10 cellular contexts compared by ENCODE assay signal in genomic region chr11:71639520-71639849, GRCh38. TPM values are rescaled to one million over a fixed set of nuclear protein-coding genes. Genes with fewer than 3 reads are reported as not detected.
A peak's percentile ranks its signal among the peaks of the same experiment; 100 is the strongest.
DNase-seq lines count a peak whose midpoint lies in the region; ATAC-seq and TF ChIP-seq lines count a peak whose summit lies in the region.
"Not testable (repeated sequence)": the region's sequence is repeated elsewhere in the genome, so short reads cannot be mapped to it uniquely, and the experiment has no call there.
"Had no signal": no experiment of that assay in that cellular context is flagged by ENCODE, and none has a peak within 500 bp of the region (broad histone marks: within the 10 kb centered on the region; RNA-seq: fewer than 3 reads in every experiment).

No MANE protein-coding gene starts in this region.

- not testable (repeated sequence) for TF ChIP-seq CTCF in Calu3 (IDR thresholded peaks at IDR 0.05; ENCODE audit: unreplicated experiment); astrocyte of the cerebellum (IDR thresholded peaks at IDR 0.05; ENCODE audit: low read depth, low read length, missing control alignments)
- TF ChIP-seq CTCF in PC-3 (conservative IDR thresholded peaks at IDR 0.05; ENCODE audit: low read depth, low read length): peak; percentile 6; the same call in 1 of the 2 replicates

- H3K9me3 Mint-ChIP-seq in Calu3 (ENCODE audit: low read depth, unreplicated experiment): not testable (repeated sequence)

- H3K9me3 ChIP-seq in HUES6 (ENCODE audit: control insufficient read depth, insufficient read depth, low read depth, low read length); PC-3 (ENCODE audit: low read length); esophagus (ENCODE audit: control insufficient read depth in 2 of 2, insufficient read depth in 1 of 2, low read depth in 1 of 2, low read length in 1 of 2); trophoblast cell (ENCODE audit: insufficient read depth, low read depth, low read length): not testable (repeated sequence)

- not testable (repeated sequence) for H3K27ac Mint-ChIP-seq in Calu3 (ENCODE audit: unreplicated experiment)

- not testable (repeated sequence) for H3K14ac ChIP-seq in trophoblast cell (ENCODE audit: low read length)

- H4K12ac ChIP-seq in trophoblast cell (ENCODE audit: low read depth, low read length): not testable (repeated sequence)

- peak overlapping the region; percentile 87 for H2AFZ ChIP-seq in PC-3 (ENCODE audit: low read length)
- not testable (repeated sequence) for H2AFZ ChIP-seq in trophoblast cell (ENCODE audit: insufficient read depth, low read length, poor library complexity)

- H4K20me1 ChIP-seq in PC-3 (ENCODE audit: low read length): not testable (repeated sequence)

- H3K79me1 ChIP-seq in trophoblast cell (ENCODE audit: low read length): not testable (repeated sequence)

- H3K27me3 Mint-ChIP-seq in Calu3 (ENCODE audit: unreplicated experiment): peaks cover 84% of the 10 kb centered on the region

- not testable (repeated sequence) for H4K8ac ChIP-seq in trophoblast cell (ENCODE audit: low read depth, low read length)

- H3F3A ChIP-seq in PC-3 (ENCODE audit: low read length, unreplicated experiment): not testable (repeated sequence)

- not testable (repeated sequence) for BruUV-seq in Calu3 (replicated peaks; lab: Mats Ljungman, UMichigan); PC-3 (replicated peaks; lab: Mats Ljungman, UMichigan)

- intact Hi-C loops in Calu3 (cut with micrococcal nuclease; ENCODE audit: unreplicated experiment); PC-3 (cut with micrococcal nuclease): not testable (repeated sequence)

- H3K9me2 ChIP-seq in PC-3 (replicated peaks; ENCODE audit: low read length): not testable (repeated sequence)

- not testable (repeated sequence) for H2BK12ac ChIP-seq in trophoblast cell (ENCODE audit: low read length)

- DNase-seq in Calu3; PC-3; astrocyte of the cerebellum (ENCODE audit: low read depth): not testable (repeated sequence)
- peak; percentile 68 for DNase-seq in islet precursor cell
- DNase-seq in trophoblast cell: peak in 1 of 2 donors; percentile 38

- H3K4me2 ChIP-seq in PC-3 (ENCODE audit: low read length) (peak overlapping the region; percentile 87), trophoblast cell (ENCODE audit: low read length) (peak overlapping the region; percentile 63)

- not testable (repeated sequence) for H2BK5ac ChIP-seq in trophoblast cell (ENCODE audit: low read depth, low read length, poor library complexity)

- not testable (repeated sequence) for H3K27ac ChIP-seq in HUES6 (ENCODE audit: low read depth, low read length); PC-3 (ENCODE audit: low read length); esophagus (ENCODE audit: low read depth in 2 of 2, low read length in 1 of 2); trophoblast cell (ENCODE audit: low read depth, low read length); urinary bladder (ENCODE audit: low read depth)

- CTCF ChIA-PET in Calu3 (lab: Charles Lee): interaction anchor here (0.8 kb wide), 1 partner anchor 808 kb away, joined by 6 read pairs; no protein-coding TSS in a partner anchor
- CTCF ChIA-PET in PC-3 (lab: Charles Lee): not testable (repeated sequence)

- H2BK120ac ChIP-seq in trophoblast cell (ENCODE audit: insufficient read depth, low read length, poor library complexity): not testable (repeated sequence)

- not testable (repeated sequence) for H3K4me1 Mint-ChIP-seq in Calu3 (ENCODE audit: low read depth, unreplicated experiment)

- H3K36me3 ChIP-seq in HUES6 (ENCODE audit: control insufficient read depth, insufficient read depth, low read length); PC-3 (ENCODE audit: low read depth, low read length); esophagus (ENCODE audit: control insufficient read depth in 2 of 2, insufficient read depth in 2 of 2, low read length in 1 of 2); trophoblast cell (ENCODE audit: control insufficient read depth in 1 of 2, insufficient read depth in 2 of 2, low read length in 2 of 2); urinary bladder (ENCODE audit: insufficient read depth): not testable (repeated sequence)

- H3K27me3 ChIP-seq in HUES6 (ENCODE audit: control insufficient read depth, insufficient read depth, low read length): peaks cover 24% of the 10 kb centered on the region
- not testable (repeated sequence) for H3K27me3 ChIP-seq in PC-3 (ENCODE audit: low read length); esophagus (ENCODE audit: control insufficient read depth in 1 of 2, insufficient read depth in 2 of 2, low read length in 2 of 2); trophoblast cell (ENCODE audit: insufficient read depth, low read length)

- H3K36me3 Mint-ChIP-seq in Calu3 (ENCODE audit: insufficient read depth, unreplicated experiment): not testable (repeated sequence)

- not testable (repeated sequence) for H3K79me2 ChIP-seq in PC-3 (ENCODE audit: low read length); trophoblast cell (ENCODE audit: control insufficient read depth, insufficient read depth, low read length, poor library complexity)

- not testable (repeated sequence) for H3K23ac ChIP-seq in trophoblast cell (ENCODE audit: low read length)

- WGBS in esophagus, 2 donors: 1 to 2% methylated on average over 23 to 32 of the region's 32 CpGs
- no CpG with 5 or more reads among the region's 32 CpGs for WGBS in trophoblast cell (ENCODE audit: extremely low coverage, insufficient coverage, insufficient read length)
- under 1% methylated on average over 31 of the region's 32 CpGs for WGBS in urinary bladder

- peak overlapping the region; percentile 78 for H3K9ac ChIP-seq in HUES6 (ENCODE audit: low read length)
- not testable (repeated sequence) for H3K9ac ChIP-seq in PC-3 (ENCODE audit: low read length); trophoblast cell (ENCODE audit: low read length)

- H2AK5ac ChIP-seq in trophoblast cell (ENCODE audit: low read length): not testable (repeated sequence)

- not testable (repeated sequence) for H3K18ac ChIP-seq in trophoblast cell (ENCODE audit: low read length)

- H3K4me3 Mint-ChIP-seq in Calu3 (ENCODE audit: low read depth, unreplicated experiment): peak overlapping the region; percentile 60

- not testable (repeated sequence) for H3K4ac ChIP-seq in trophoblast cell (ENCODE audit: low read depth, low read length)

- peak overlapping the region; percentile 67 for H3K4me3 ChIP-seq in HUES6 (ENCODE audit: low read depth, low read length)
- peak overlapping the region; percentile 64 for H3K4me3 ChIP-seq in PC-3 (ENCODE audit: low read length)
- peak overlapping the region; percentile 24 for H3K4me3 ChIP-seq in astrocyte of the cerebellum (ENCODE audit: low read depth, low read length)
- peak overlapping the region; percentile 18 to 43 for H3K4me3 ChIP-seq in esophagus (ENCODE audit: low read depth in 1 of 2, low read length in 2 of 2)
- peak overlapping the region; percentile 37 for H3K4me3 ChIP-seq in trophoblast cell (ENCODE audit: low read depth, low read length)
- peak overlapping the region; percentile 15 for H3K4me3 ChIP-seq in urinary bladder (ENCODE audit: low read depth, low read length)

- in situ Hi-C loops in astrocyte of the cerebellum (cut with HindIII; ENCODE audit: low sequenced_read_pairs): not testable (repeated sequence)

- not testable (repeated sequence) for ATAC-seq in PC-3

- H4K91ac ChIP-seq in trophoblast cell (ENCODE audit: low read depth, low read length): not testable (repeated sequence)

- POLR2A ChIA-PET in PC-3 (lab: Charles Lee; ENCODE audit: unreplicated experiment): not testable (repeated sequence)

- H3K4me1 ChIP-seq in HUES6 (ENCODE audit: control insufficient read depth, insufficient read depth, low read length); PC-3 (ENCODE audit: insufficient read depth, low read length); esophagus (ENCODE audit: control insufficient read depth in 2 of 2, insufficient read depth in 2 of 2, low read length in 1 of 2); trophoblast cell (ENCODE audit: control insufficient read depth in 1 of 2, insufficient read depth in 2 of 2, low read length in 2 of 2); urinary bladder (ENCODE audit: insufficient read depth): not testable (repeated sequence)

RNA-seq across cellular contexts. Expression of gene KRTAP5-11, which starts 56.8 kb away (rescaled TPM):
- total RNA-seq in Calu3 (2022) (not detected in 2 replicates), PC-3 (2014; rRNA removed) (not detected in 2 replicates), urinary bladder (not detected)
- polyA plus RNA-seq in esophagus (not detected), urinary bladder (not detected)
- not detected in 2 replicates for polyA plus RNA-seq in trophoblast cell (2013)
- total RNA-seq: body of pancreas, mucosa of gallbladder had no signal

Comparison
In these comparisons a context has a peak if more than half of its experiments do, and no peak if none do; other contexts are left out.
1. H3K4me3 ChIP-seq: peak in every context shown above with its lines; median percentile 67 in HUES6; 64 in PC-3; 37 in trophoblast cell; 30 in esophagus; 24 in astrocyte of the cerebellum; 15 in urinary bladder.